1 cellular context compared by ENCODE assay signal in genomic region chr16:71851726-71852125, GRCh38.
TF ChIP-seq lines count a peak whose summit lies in the region.

No MANE protein-coding gene starts in this region.

TF ChIP-seq in IMR-90, 13 proteins besides CTCF, POLR2A, EP300 and RAD21 (continued from another document):
- no peak for TF ChIP-seq MXI1 (IDR thresholded peaks at IDR 0.05; ENCODE audit: borderline replicate concordance, low read depth, low read length)
- TF ChIP-seq MAFK (IDR thresholded peaks at IDR 0.05; ENCODE audit: low read depth, low read length), result no peak
- TF ChIP-seq RFX5 (IDR thresholded peaks at IDR 0.05; ENCODE audit: low read depth, low read length), result no peak
